Comparison of ENCODE assay signal across 8 cellular contexts in the genomic region with DNA sequence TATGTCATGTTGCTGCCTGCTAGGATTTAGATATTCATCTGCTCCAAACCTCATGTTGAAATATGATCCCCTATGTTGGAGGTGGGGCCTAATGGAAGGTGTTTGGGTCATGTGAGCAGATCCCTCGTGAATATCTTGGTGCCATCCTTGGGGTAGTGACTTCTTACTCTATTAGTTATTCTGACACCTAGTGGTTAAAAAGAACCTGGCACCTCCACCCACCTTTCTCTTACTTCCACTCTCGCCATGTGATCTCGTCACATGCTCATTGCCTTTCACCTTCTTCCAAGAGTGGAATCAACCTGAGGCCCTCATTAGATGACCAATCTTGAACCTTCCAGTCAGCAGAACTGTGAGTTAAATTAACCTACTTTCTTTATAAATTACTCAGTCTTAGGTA.
DNase-seq lines count a peak whose midpoint lies in the region; ATAC-seq and TF ChIP-seq lines count a peak whose summit lies in the region.

No MANE protein-coding gene starts in this region.

- H3K9me3 ChIP-seq in Peyer's patch: no peaks in the 10 kb centered on the region
- no peaks in the 10 kb centered on the region for H3K9me3 ChIP-seq in liver (ENCODE audit: control insufficient read depth in 4 of 4, low read length in 3 of 4)

- H3K4me3 ChIP-seq in Peyer's patch (no peak overlapping the region), liver (ENCODE audit: low read depth in 1 of 3, low read length in 3 of 3) (no peak overlapping the region)

- TF ChIP-seq RAD21 in liver (IDR thresholded peaks at IDR 0.05): peak; percentile 49 to 76

- H3K27ac ChIP-seq in Peyer's patch: no peak overlapping the region
- no peak overlapping the region for H3K27ac ChIP-seq in liver (ENCODE audit: low read depth in 1 of 2, low read length in 2 of 2)
- no peak overlapping the region for H3K27ac ChIP-seq in caudate nucleus (ENCODE audit: low read depth, low read length)

- no peak for TF ChIP-seq POLR2A in Peyer's patch (IDR thresholded peaks at IDR 0.05)

- 38% methylated on average over 3 of the region's 3 CpGs for WGBS in liver

- H3K36me3 ChIP-seq in Peyer's patch (no peaks in the 10 kb centered on the region), liver (ENCODE audit: control insufficient read depth in 4 of 4, insufficient read depth in 3 of 4, low read depth in 1 of 4, low read length in 3 of 4) (no peaks in the 10 kb centered on the region)

- peak; percentile 77 for ATAC-seq in HG03108 (IDR thresholded peaks at IDR 0.05; ENCODE audit: unreplicated experiment)

- no peaks in the 10 kb centered on the region for H3K27me3 ChIP-seq in Peyer's patch
- H3K27me3 ChIP-seq in liver (ENCODE audit: control insufficient read depth in 4 of 4, insufficient read depth in 4 of 4, low read length in 3 of 4): no peaks in the 10 kb centered on the region

- DNase-seq in COR-L47 (lab: John Stamatoyannopoulos, UW): peak; percentile 0
- peak; percentile 3 for DNase-seq in GM19240 (ENCODE audit: insufficient read length, low spot score)
- DNase-seq in Peyer's patch: no peak
- no peak for DNase-seq in UCSD-AML1 (lab: John Stamatoyannopoulos, UW; ENCODE audit: unreplicated experiment)
- DNase-seq in caudate nucleus (lab: John Stamatoyannopoulos, UW): no peak
- DNase-seq in ecto neural progenitor cell (ENCODE audit: low spot score): no peak

- H3K4me1 ChIP-seq in Peyer's patch (no peaks in the 10 kb centered on the region), liver (ENCODE audit: control insufficient read depth in 4 of 4, insufficient read depth in 4 of 4, low read length in 3 of 4) (peaks cover 0 to 2% (median 0%) of the 10 kb centered on the region in 4 donors)

- no peak overlapping the region for H3K9ac ChIP-seq in liver (ENCODE audit: low read depth in 1 of 2, low read length in 2 of 2)

- TF ChIP-seq CTCF in Peyer's patch (IDR thresholded peaks at IDR 0.05) (peak in 4 of 6 experiments; percentile 21 to 29 (median 28)), liver (IDR thresholded peaks at IDR 0.05; ENCODE audit: low read depth, low read length, missing input control) (peak; percentile 45)

TF ChIP-seq in liver, 16 proteins besides CTCF, POLR2A, EP300 and RAD21:
- TF ChIP-seq GABPA (IDR thresholded peaks at IDR 0.05 in 1 of 2, conservative IDR thresholded peaks at IDR 0.05 in 1 of 2) (no peak), NR2F2 (IDR thresholded peaks at IDR 0.05) (no peak), FOXA1 (IDR thresholded peaks at IDR 0.05) (no peak), YY1 (IDR thresholded peaks at IDR 0.05) (no peak), SP1 (IDR thresholded peaks at IDR 0.05) (no peak), HNF4A (conservative IDR thresholded peaks at IDR 0.05) (no peak), TAF1 (conservative IDR thresholded peaks at IDR 0.05) (no peak), HNF4G (IDR thresholded peaks at IDR 0.05) (no peak), EGR1 (IDR thresholded peaks at IDR 0.05; ENCODE audit: low read depth in 2 of 2) (no peak), RXRA (IDR thresholded peaks at IDR 0.05) (no peak)
- TF ChIP-seq, protein P1, sequence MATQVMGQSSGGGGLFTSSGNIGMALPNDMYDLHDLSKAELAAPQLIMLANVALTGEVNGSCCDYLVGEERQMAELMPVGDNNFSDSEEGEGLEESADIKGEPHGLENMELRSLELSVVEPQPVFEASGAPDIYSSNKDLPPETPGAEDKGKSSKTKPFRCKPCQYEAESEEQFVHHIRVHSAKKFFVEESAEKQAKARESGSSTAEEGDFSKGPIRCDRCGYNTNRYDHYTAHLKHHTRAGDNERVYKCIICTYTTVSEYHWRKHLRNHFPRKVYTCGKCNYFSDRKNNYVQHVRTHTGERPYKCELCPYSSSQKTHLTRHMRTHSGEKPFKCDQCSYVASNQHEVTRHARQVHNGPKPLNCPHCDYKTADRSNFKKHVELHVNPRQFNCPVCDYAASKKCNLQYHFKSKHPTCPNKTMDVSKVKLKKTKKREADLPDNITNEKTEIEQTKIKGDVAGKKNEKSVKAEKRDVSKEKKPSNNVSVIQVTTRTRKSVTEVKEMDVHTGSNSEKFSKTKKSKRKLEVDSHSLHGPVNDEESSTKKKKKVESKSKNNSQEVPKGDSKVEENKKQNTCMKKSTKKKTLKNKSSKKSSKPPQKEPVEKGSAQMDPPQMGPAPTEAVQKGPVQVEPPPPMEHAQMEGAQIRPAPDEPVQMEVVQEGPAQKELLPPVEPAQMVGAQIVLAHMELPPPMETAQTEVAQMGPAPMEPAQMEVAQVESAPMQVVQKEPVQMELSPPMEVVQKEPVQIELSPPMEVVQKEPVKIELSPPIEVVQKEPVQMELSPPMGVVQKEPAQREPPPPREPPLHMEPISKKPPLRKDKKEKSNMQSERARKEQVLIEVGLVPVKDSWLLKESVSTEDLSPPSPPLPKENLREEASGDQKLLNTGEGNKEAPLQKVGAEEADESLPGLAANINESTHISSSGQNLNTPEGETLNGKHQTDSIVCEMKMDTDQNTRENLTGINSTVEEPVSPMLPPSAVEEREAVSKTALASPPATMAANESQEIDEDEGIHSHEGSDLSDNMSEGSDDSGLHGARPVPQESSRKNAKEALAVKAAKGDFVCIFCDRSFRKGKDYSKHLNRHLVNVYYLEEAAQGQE (IDR thresholded peaks at IDR 0.05): no peak
- TF ChIP-seq, protein P2, sequence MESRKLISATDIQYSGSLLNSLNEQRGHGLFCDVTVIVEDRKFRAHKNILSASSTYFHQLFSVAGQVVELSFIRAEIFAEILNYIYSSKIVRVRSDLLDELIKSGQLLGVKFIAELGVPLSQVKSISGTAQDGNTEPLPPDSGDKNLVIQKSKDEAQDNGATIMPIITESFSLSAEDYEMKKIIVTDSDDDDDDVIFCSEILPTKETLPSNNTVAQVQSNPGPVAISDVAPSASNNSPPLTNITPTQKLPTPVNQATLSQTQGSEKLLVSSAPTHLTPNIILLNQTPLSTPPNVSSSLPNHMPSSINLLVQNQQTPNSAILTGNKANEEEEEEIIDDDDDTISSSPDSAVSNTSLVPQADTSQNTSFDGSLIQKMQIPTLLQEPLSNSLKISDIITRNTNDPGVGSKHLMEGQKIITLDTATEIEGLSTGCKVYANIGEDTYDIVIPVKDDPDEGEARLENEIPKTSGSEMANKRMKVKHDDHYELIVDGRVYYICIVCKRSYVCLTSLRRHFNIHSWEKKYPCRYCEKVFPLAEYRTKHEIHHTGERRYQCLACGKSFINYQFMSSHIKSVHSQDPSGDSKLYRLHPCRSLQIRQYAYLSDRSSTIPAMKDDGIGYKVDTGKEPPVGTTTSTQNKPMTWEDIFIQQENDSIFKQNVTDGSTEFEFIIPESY (IDR thresholded peaks at IDR 0.05): no peak
- TF ChIP-seq, protein P3, sequence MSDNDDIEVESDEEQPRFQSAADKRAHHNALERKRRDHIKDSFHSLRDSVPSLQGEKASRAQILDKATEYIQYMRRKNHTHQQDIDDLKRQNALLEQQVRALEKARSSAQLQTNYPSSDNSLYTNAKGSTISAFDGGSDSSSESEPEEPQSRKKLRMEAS (IDR thresholded peaks at IDR 0.05): no peak
- TF ChIP-seq, protein P4, sequence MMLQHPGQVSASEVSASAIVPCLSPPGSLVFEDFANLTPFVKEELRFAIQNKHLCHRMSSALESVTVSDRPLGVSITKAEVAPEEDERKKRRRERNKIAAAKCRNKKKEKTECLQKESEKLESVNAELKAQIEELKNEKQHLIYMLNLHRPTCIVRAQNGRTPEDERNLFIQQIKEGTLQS (IDR thresholded peaks at IDR 0.05): no peak

Comparison
In these comparisons a context has a peak if more than half of its experiments do, and no peak if none do; other contexts are left out.
1. DNase-seq: peak in COR-L47 (single experiment) and GM19240 (single experiment); none in Peyer's patch (0 of 3), UCSD-AML1 (single experiment), caudate nucleus (0 of 61) and ecto neural progenitor cell (single experiment).